ENCODE assay signal across 1 cellular context in genomic region chr12:102300824-102301461, GRCh38.
TF ChIP-seq lines count a peak whose summit lies in the region.

No MANE protein-coding gene starts in this region.

TF ChIP-seq in GM12878, 131 proteins besides CTCF, POLR2A, EP300 and RAD21 (continued from another document):
- TF ChIP-seq CEBPZ (IDR thresholded peaks at IDR 0.05; ENCODE audit: low read depth, low read length) (no peak), EED (IDR thresholded peaks at IDR 0.05; ENCODE audit: low read depth) (0 out of 2 replicates have a peak, but pooled peaks have one; percentile 16), RELB (IDR thresholded peaks at IDR 0.05; ENCODE audit: low read depth) (no peak), TAF1 (IDR thresholded peaks at IDR 0.05; ENCODE audit: borderline replicate concordance, low read depth, low read length) (no peak), ZBTB11 (CRISPR knock-in tag; IDR thresholded peaks at IDR 0.05) (no peak), GATAD2B (conservative IDR thresholded peaks at IDR 0.05; ENCODE audit: low read depth) (no peak), ZNF274 (IDR thresholded peaks at IDR 0.05; ENCODE audit: insufficient read depth, insufficient read length) (no peak), JUNB (IDR thresholded peaks at IDR 0.05) (peak; percentile 27; the same call in 1 of the 2 replicates), RUNX3 (IDR thresholded peaks at IDR 0.05; ENCODE audit: low read length) (peak; percentile 26; the same call in 1 of the 2 replicates)
